9 cellular contexts compared by ENCODE assay signal in genomic region chr5:77957-78804, GRCh38. TPM values are rescaled to one million over a fixed set of nuclear protein-coding genes. Genes with fewer than 3 reads are reported as not detected.
DNase-seq lines count a peak whose midpoint lies in the region; ATAC-seq, FAIRE-seq and TF ChIP-seq lines count a peak whose summit lies in the region.
"Had no signal": no experiment of that assay in that cellular context is flagged by ENCODE, and none has a peak within 500 bp of the region (broad histone marks: within the 10 kb centered on the region; RNA-seq: fewer than 3 reads in every experiment).

No MANE protein-coding gene starts in this region.

- no peak overlapping the region for H2AFZ ChIP-seq in astrocyte (ENCODE audit: low read depth, low read length)
- H2AFZ ChIP-seq in mesenchymal stem cell (ENCODE audit: low read depth, low read length) = no peak overlapping the region

- CTCF ChIA-PET in MCF 10A (lab: Yijun Ruan, JAX) = no interaction called here

- H3K4me3 ChIP-seq in breast epithelium (no peak overlapping the region), NB4 (ENCODE audit: low read depth, low read length) (no peak overlapping the region), astrocyte (ENCODE audit: insufficient read depth, low read depth, low read length) (no peak overlapping the region), mesenchymal stem cell (ENCODE audit: insufficient read depth in 1 of 2, low read depth in 1 of 2, low read length in 2 of 2) (no peak overlapping the region)

- H3K9ac ChIP-seq in astrocyte (ENCODE audit: low read length) (peak overlapping the region; percentile 63), mesenchymal stem cell (ENCODE audit: low read length) (no peak overlapping the region)

- H3K9me3 Mint-ChIP-seq in MCF 10A (ENCODE audit: unreplicated experiment) (no peaks in the 10 kb centered on the region), astrocyte (ENCODE audit: unreplicated experiment) (no peaks in the 10 kb centered on the region)
- peaks cover 4% of the 10 kb centered on the region for H3K9me3 Mint-ChIP-seq in activated T-helper 2 cell treated with anti-CD3 and anti-CD28 coated beads, Interferon-gamma antibody, Interleukin-2, Interleukin-4, amounts not matched to agents 10 μg/mL and 5 μg/mL and 100 μg/mL, durations not matched to agents 14 hours and 24 hours and 36 hours

- H3K4me2 ChIP-seq in astrocyte (ENCODE audit: low read length) (peak overlapping the region; percentile 46), mesenchymal stem cell (ENCODE audit: low read length, poor library complexity, severe bottlenecking) (peak overlapping the region; percentile 13)

- ATAC-seq in HG03045 (IDR thresholded peaks at IDR 0.05; ENCODE audit: unreplicated experiment) = no peak
- ATAC-seq in HG02970 (IDR thresholded peaks at IDR 0.05; ENCODE audit: low FRiP score, unreplicated experiment) = no peak

- 78% methylated on average over 17 of the region's 17 CpGs for WGBS in mesenchymal stem cell

- H2BK15ac ChIP-seq in mesenchymal stem cell (ENCODE audit: low read depth, poor library complexity, severe bottlenecking) = no peak overlapping the region

- H3K36me3 ChIP-seq in breast epithelium = no peaks in the 10 kb centered on the region
- H3K36me3 ChIP-seq in astrocyte (ENCODE audit: insufficient read depth, low read length) = no peaks in the 10 kb centered on the region
- no peaks in the 10 kb centered on the region for H3K36me3 ChIP-seq in mesenchymal stem cell (ENCODE audit: control insufficient read depth in 1 of 2, insufficient read depth in 2 of 2, low read depth in 1 of 2, low read length in 2 of 2)

- no peak overlapping the region for H2BK120ac ChIP-seq in mesenchymal stem cell (ENCODE audit: low read depth, low read length)

- TF ChIP-seq CTCF in MCF 10A (IDR thresholded peaks at IDR 0.05; ENCODE audit: unreplicated experiment) (peak; percentile 62), breast epithelium (IDR thresholded peaks at IDR 0.05) (no peak), NB4 (IDR thresholded peaks at IDR 0.05; ENCODE audit: low read depth, low read length) (peak; percentile 89), astrocyte (IDR thresholded peaks at IDR 0.05; ENCODE audit: insufficient read depth, low read depth, low read length) (peak; percentile 35)

- H3K36me3 Mint-ChIP-seq in MCF 10A (ENCODE audit: insufficient read depth, unreplicated experiment) (no peaks in the 10 kb centered on the region), astrocyte (ENCODE audit: low read depth, unreplicated experiment) (peaks cover 2% of the 10 kb centered on the region)
- H3K36me3 Mint-ChIP-seq in activated T-helper 2 cell treated with anti-CD3 and anti-CD28 coated beads, Interferon-gamma antibody, Interleukin-2, Interleukin-4, amounts not matched to agents 10 μg/mL and 5 μg/mL and 100 μg/mL, durations not matched to agents 14 hours and 24 hours and 36 hours (ENCODE audit: low read depth) = peaks cover 3% of the 10 kb centered on the region

- H3K79me2 ChIP-seq in astrocyte (ENCODE audit: insufficient read depth, low read length) = no peaks in the 10 kb centered on the region

- H2BK12ac ChIP-seq in mesenchymal stem cell (ENCODE audit: low read length in 2 of 2) = no peak overlapping the region

- H3K4me3 Mint-ChIP-seq in MCF 10A (ENCODE audit: unreplicated experiment) (no peak overlapping the region), astrocyte (ENCODE audit: unreplicated experiment) (peak overlapping the region; percentile 51)
- no peak overlapping the region for H3K4me3 Mint-ChIP-seq in activated T-helper 2 cell treated with anti-CD3 and anti-CD28 coated beads, Interferon-gamma antibody, Interleukin-2, Interleukin-4, amounts not matched to agents 10 μg/mL and 5 μg/mL and 100 μg/mL, durations not matched to agents 14 hours and 24 hours and 36 hours (ENCODE audit: low read depth)

- POLR2A ChIA-PET in MCF 10A (lab: Yijun Ruan, JAX) = interaction anchor here (1.6 kb wide), 1 partner anchor 22 kb away, joined by 3 read pairs; no protein-coding TSS in a partner anchor

- H4K8ac ChIP-seq in mesenchymal stem cell (ENCODE audit: low read length) = no peak overlapping the region

- peak overlapping the region; percentile 32 for H2BK5ac ChIP-seq in mesenchymal stem cell (ENCODE audit: low read depth, low read length, poor library complexity, severe bottlenecking)

- no peak overlapping the region for H3K18ac ChIP-seq in mesenchymal stem cell (ENCODE audit: low read depth in 1 of 2, low read length in 2 of 2)

- no peaks in the 10 kb centered on the region for H3K4me1 Mint-ChIP-seq in MCF 10A (ENCODE audit: insufficient read depth, unreplicated experiment)
- H3K4me1 Mint-ChIP-seq in astrocyte (ENCODE audit: low read depth, unreplicated experiment) = peaks cover 30% of the 10 kb centered on the region
- no peaks in the 10 kb centered on the region for H3K4me1 Mint-ChIP-seq in activated T-helper 2 cell treated with anti-CD3 and anti-CD28 coated beads, Interferon-gamma antibody, Interleukin-2, Interleukin-4, amounts not matched to agents 10 μg/mL and 5 μg/mL and 100 μg/mL, durations not matched to agents 14 hours and 24 hours and 36 hours (ENCODE audit: low read depth)

- H3K27me3 Mint-ChIP-seq in MCF 10A (ENCODE audit: insufficient read depth, unreplicated experiment) (peaks cover 90% of the 10 kb centered on the region), astrocyte (ENCODE audit: low read depth, unreplicated experiment) (peaks cover 67% of the 10 kb centered on the region)
- H3K27me3 Mint-ChIP-seq in activated T-helper 2 cell treated with anti-CD3 and anti-CD28 coated beads, Interferon-gamma antibody, Interleukin-2, Interleukin-4, amounts not matched to agents 10 μg/mL and 5 μg/mL and 100 μg/mL, durations not matched to agents 14 hours and 24 hours and 36 hours (ENCODE audit: low read depth) = no peaks in the 10 kb centered on the region

- no peak for FAIRE-seq in astrocyte (lab: Jason Lieb, UNC)

- no peak overlapping the region for H3K23ac ChIP-seq in mesenchymal stem cell (ENCODE audit: low read length in 2 of 2)

- no peaks in the 10 kb centered on the region for H4K20me1 ChIP-seq in astrocyte (ENCODE audit: insufficient read depth, low read length)

- intact Hi-C loops in MCF 10A (cut with micrococcal nuclease) = loop anchor here (1.0 kb wide), 1 partner anchor 358 kb away; no protein-coding TSS in a partner anchor
- intact Hi-C loops in breast epithelium (cut with DNase I; ENCODE audit: low total_unique reads) = no loop called here
- intact Hi-C loops in activated T-helper 2 cell treated with anti-CD3 and anti-CD28 coated beads, Interferon-gamma antibody, Interleukin-2, Interleukin-4, amounts not matched to agents 10 μg/mL and 5 μg/mL and 100 μg/mL, durations not matched to agents 14 hours and 24 hours and 36 hours (cut with micrococcal nuclease) = no loop called here

- no peaks in the 10 kb centered on the region for H3K9me3 ChIP-seq in breast epithelium
- H3K9me3 ChIP-seq in astrocyte (ENCODE audit: insufficient read depth, low read depth, low read length) = no peaks in the 10 kb centered on the region
- H3K9me3 ChIP-seq in mesenchymal stem cell (ENCODE audit: control insufficient read depth, low read length) = no peaks in the 10 kb centered on the region

- no peak for TF ChIP-seq POLR2A in breast epithelium (IDR thresholded peaks at IDR 0.05)
- no peak for TF ChIP-seq POLR2A in NB4 (IDR thresholded peaks at IDR 0.05; ENCODE audit: extremely low read depth, insufficient read length)

- DNase-seq in MCF 10A (ENCODE audit: unreplicated experiment) (peak; percentile 69), breast epithelium (ENCODE audit: low spot score in 2 of 2) (no peak), NB4 (ENCODE audit: low read depth) (peak; percentile 77), astrocyte (ENCODE audit: low read depth) (peak; percentile 83), mesenchymal stem cell (no peak)
- DNase-seq in activated T-helper 2 cell treated with anti-CD3 and anti-CD28 coated beads, Interferon-gamma antibody, Interleukin-2, Interleukin-4, amounts not matched to agents 10 μg/mL and 5 μg/mL and 100 μg/mL, durations not matched to agents 14 hours and 24 hours and 36 hours (ENCODE audit: low spot score) = no peak

- H3K27ac ChIP-seq in breast epithelium (no peak overlapping the region), astrocyte (ENCODE audit: low read depth, low read length) (peak overlapping the region; percentile 63), mesenchymal stem cell (ENCODE audit: low read length, poor library complexity, severe bottlenecking) (peak overlapping the region; percentile 60)

- H3K27ac Mint-ChIP-seq in MCF 10A (ENCODE audit: low read depth, unreplicated experiment) (no peak overlapping the region), astrocyte (ENCODE audit: unreplicated experiment) (peak overlapping the region; percentile 18)
- no peak overlapping the region for H3K27ac Mint-ChIP-seq in activated T-helper 2 cell treated with anti-CD3 and anti-CD28 coated beads, Interferon-gamma antibody, Interleukin-2, Interleukin-4, amounts not matched to agents 10 μg/mL and 5 μg/mL and 100 μg/mL, durations not matched to agents 14 hours and 24 hours and 36 hours

- H3K27me3 ChIP-seq in breast epithelium (peaks cover 0 to 2% of the 10 kb centered on the region in 2 donors), astrocyte (ENCODE audit: insufficient read depth, low read length) (peaks cover 10% of the 10 kb centered on the region), mesenchymal stem cell (ENCODE audit: control insufficient read depth in 1 of 2, insufficient read depth in 1 of 2, low read length in 2 of 2) (peaks cover 29 to 86% of the 10 kb centered on the region in 2 experiments)

- H2AK5ac ChIP-seq in mesenchymal stem cell (ENCODE audit: low read length, severe bottlenecking) = peak overlapping the region; percentile 60

- no peaks in the 10 kb centered on the region for H3K79me1 ChIP-seq in mesenchymal stem cell (replicated peaks; ENCODE audit: low read length, poor library complexity, severe bottlenecking)

- H3K4me1 ChIP-seq in breast epithelium = no peaks in the 10 kb centered on the region
- H3K4me1 ChIP-seq in astrocyte (ENCODE audit: insufficient read depth, low read length) = peaks cover 34% of the 10 kb centered on the region
- H3K4me1 ChIP-seq in mesenchymal stem cell (ENCODE audit: control insufficient read depth, insufficient read depth, low read depth, low read length) = peaks cover 41% of the 10 kb centered on the region

- no peak overlapping the region for H4K91ac ChIP-seq in mesenchymal stem cell (ENCODE audit: low read length)

- H3K4ac ChIP-seq in mesenchymal stem cell (ENCODE audit: low read depth in 1 of 2, low read length in 2 of 2) = no peak overlapping the region

- no peak overlapping the region for H3K14ac ChIP-seq in mesenchymal stem cell (ENCODE audit: low read length in 2 of 2)

- no TSS peak for BruUV-seq in MCF 10A (replicated peaks; lab: Mats Ljungman, UMichigan)

RNA-seq across cellular contexts. Expression of gene PLEKHG4B, which starts 13.8 kb away (rescaled TPM):
- not detected in 2 replicates for total RNA-seq in MCF 10A (2022)
- 1 to 10 TPM in 2 of 3 donors, not detected in 1; 4.3 to 5.4 TPM for total RNA-seq in breast epithelium
- 6.1 and 8.1 TPM in 2 replicates for total RNA-seq in astrocyte
- polyA plus RNA-seq in mesenchymal stem cell (2013, experiment 1 of 2) = 0.25 TPM
- 0.14 TPM for polyA plus RNA-seq in mesenchymal stem cell (2013, experiment 2 of 2)
- total RNA-seq in activated T-helper 2 cell treated with anti-CD3 and anti-CD28 coated beads, Interferon-gamma antibody, Interleukin-2, Interleukin-4, amounts not matched to agents 10 μg/mL and 5 μg/mL and 100 μg/mL, durations not matched to agents 14 hours and 24 hours and 36 hours = not detected in 2 replicates
- total RNA-seq: dermis microvascular lymphatic vessel endothelial cell had no signal

Comparison
In these comparisons a context has a peak if more than half of its experiments do, and no peak if none do; other contexts are left out.
1. DNase-seq: peak in MCF 10A (single experiment), NB4 (single experiment) and astrocyte (single experiment); none in breast epithelium (0 of 2), mesenchymal stem cell (single experiment) and activated T-helper 2 cell treated with anti-CD3 and anti-CD28 coated beads, Interferon-gamma antibody, Interleukin-2, Interleukin-4, amounts not matched to agents 10 μg/mL and 5 μg/mL and 100 μg/mL, durations not matched to agents 14 hours and 24 hours and 36 hours (single experiment).
2. CTCF ChIP-seq: peak in MCF 10A (single experiment), NB4 (single experiment) and astrocyte (single experiment); none in breast epithelium (0 of 3).
3. H3K27ac ChIP-seq: peak in astrocyte (single experiment) and mesenchymal stem cell (single experiment); none in breast epithelium (0 of 2).